ENCODE assay signal across 9 cellular contexts in the genomic region with DNA sequence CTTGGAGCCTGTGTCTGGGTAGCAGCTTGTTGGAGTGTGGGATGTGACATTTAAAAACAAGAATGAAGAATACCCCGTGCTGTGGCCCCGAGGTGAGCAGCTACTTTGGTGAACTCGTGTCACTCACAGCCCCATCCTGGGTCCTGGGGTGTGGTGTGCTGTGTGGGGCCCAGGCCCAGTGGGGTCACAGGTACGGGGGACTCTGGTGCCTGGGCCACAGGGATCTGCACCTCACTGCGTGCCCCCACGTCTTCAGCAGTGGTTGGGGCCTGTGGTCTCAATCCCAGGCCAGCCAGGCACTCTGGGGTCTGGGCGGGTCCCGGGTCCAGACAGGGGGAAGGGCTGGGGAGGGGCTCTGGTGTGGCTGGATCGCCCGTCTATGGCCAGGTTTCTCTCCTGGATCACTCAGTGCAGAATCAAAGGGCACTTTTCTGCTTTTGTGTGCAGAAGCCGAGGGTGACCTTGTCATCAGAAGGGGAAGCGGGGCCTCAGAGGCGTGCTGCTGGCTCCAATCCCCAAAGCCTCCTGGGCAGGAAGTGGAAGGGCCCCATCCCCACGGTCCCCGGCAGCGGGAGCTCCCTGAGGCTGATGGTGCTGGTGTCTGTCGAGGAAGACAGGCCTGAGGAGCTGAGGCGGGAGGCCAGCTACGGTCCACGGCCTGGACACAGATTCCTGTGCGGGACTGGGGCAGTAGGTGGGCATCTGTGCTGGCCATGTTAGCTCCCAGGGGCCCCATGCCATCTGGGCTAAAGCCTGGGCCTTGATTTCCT. TPM values are rescaled to one million over a fixed set of nuclear protein-coding genes. Genes with fewer than 3 reads are reported as not detected.
A peak's percentile ranks its signal among the peaks of the same experiment; 100 is the strongest.
DNase-seq lines count a peak whose midpoint lies in the region; ATAC-seq, FAIRE-seq and TF ChIP-seq lines count a peak whose summit lies in the region.
"Had no signal": no experiment of that assay in that cellular context is flagged by ENCODE, and none has a peak within 500 bp of the region (broad histone marks: within the 10 kb centered on the region; RNA-seq: fewer than 3 reads in every experiment).

No MANE protein-coding gene starts in this region.

- H3K27ac ChIP-seq in HEK293 (ENCODE audit: extremely low read depth, low read depth, low read length) (no peak overlapping the region), coronary artery (no peak overlapping the region), vagina (no peak overlapping the region)

- POLR2A ChIA-PET in HEK293 (lab: Yijun Ruan, JAX) = no interaction called here

- H3K9me3 Mint-ChIP-seq in T-helper 1 cell treated with Interleukin-12 subunit alpha and Interleukin-12 subunit beta and Interleukin-4 antibody, amounts not matched to agents 30 μg/mL and 1 μg/mL, for 36 hours = no peaks in the 10 kb centered on the region

- peaks cover 28% of the 10 kb centered on the region for H3K4me1 Mint-ChIP-seq in T-helper 1 cell treated with Interleukin-12 subunit alpha and Interleukin-12 subunit beta and Interleukin-4 antibody, amounts not matched to agents 30 μg/mL and 1 μg/mL, for 36 hours (ENCODE audit: low read depth)

- H3K36me3 ChIP-seq in HEK293 (ENCODE audit: control insufficient read depth in 2 of 2, insufficient read depth in 1 of 2, low read length in 2 of 2) = no peaks in the 10 kb centered on the region
- no peaks in the 10 kb centered on the region for H3K36me3 ChIP-seq in vagina

- no peaks in the 10 kb centered on the region for H3K27me3 Mint-ChIP-seq in T-helper 1 cell treated with Interleukin-12 subunit alpha and Interleukin-12 subunit beta and Interleukin-4 antibody, amounts not matched to agents 30 μg/mL and 1 μg/mL, for 36 hours (ENCODE audit: low read depth)

- ATAC-seq in sciatic nerve (no peak), GM18858 (IDR thresholded peaks at IDR 0.05; ENCODE audit: unreplicated experiment) (no peak)

- CTCF ChIA-PET in HEK293 (lab: Yijun Ruan, JAX) = interaction anchor here (0.6 kb wide), 1 partner anchor 17 kb away, joined by 3 read pairs; no protein-coding TSS in a partner anchor

- no peak for TF ChIP-seq POLR2A in vagina (IDR thresholded peaks at IDR 0.05)

- H3K9me3 ChIP-seq in HEK293 (ENCODE audit: control insufficient read depth, insufficient read depth, low read depth, low read length) (no peaks in the 10 kb centered on the region), vagina (no peaks in the 10 kb centered on the region)

- peak overlapping the region; percentile 63 for H3K27ac Mint-ChIP-seq in T-helper 1 cell treated with Interleukin-12 subunit alpha and Interleukin-12 subunit beta and Interleukin-4 antibody, amounts not matched to agents 30 μg/mL and 1 μg/mL, for 36 hours

- DNase-seq in coronary artery (ENCODE audit: low spot score) (peak; percentile 69), sciatic nerve (ENCODE audit: low spot score) (peak; percentile 54), urothelium cell line (ENCODE audit: low spot score) (no peak), vagina (ENCODE audit: extremely low spot score in 2 of 2) (no peak), foreskin fibroblast (no peak)
- DNase-seq: NCI-H1048 had no signal

- H3K4me1 ChIP-seq in HEK293 (ENCODE audit: control insufficient read depth, insufficient read depth, low read length) = no peaks in the 10 kb centered on the region
- peaks cover 12% of the 10 kb centered on the region for H3K4me1 ChIP-seq in vagina

- H3K4me3 Mint-ChIP-seq in T-helper 1 cell treated with Interleukin-12 subunit alpha and Interleukin-12 subunit beta and Interleukin-4 antibody, amounts not matched to agents 30 μg/mL and 1 μg/mL, for 36 hours = peak overlapping the region; percentile 34

- H3K27me3 ChIP-seq in vagina = no peaks in the 10 kb centered on the region

- TF ChIP-seq CTCF in HEK293 (tag by site-specific recombination; IDR thresholded peaks at IDR 0.05) = no peak
- no peak for TF ChIP-seq CTCF in coronary artery (IDR thresholded peaks at IDR 0.05)
- no peak for TF ChIP-seq CTCF in vagina (IDR thresholded peaks at IDR 0.05)
- TF ChIP-seq CTCF in foreskin fibroblast (IDR thresholded peaks at IDR 0.05; ENCODE audit: low read depth, low read length) = no peak

- intact Hi-C loops in sciatic nerve (cut with DNase I) (no loop called here), vagina (cut with DNase I) (no loop called here)

- peaks cover 6% of the 10 kb centered on the region for H3K36me3 Mint-ChIP-seq in T-helper 1 cell treated with Interleukin-12 subunit alpha and Interleukin-12 subunit beta and Interleukin-4 antibody, amounts not matched to agents 30 μg/mL and 1 μg/mL, for 36 hours (ENCODE audit: low read depth)

- H3K4me3 ChIP-seq in HEK293 (ENCODE audit: low read depth, low read length) (no peak overlapping the region), coronary artery (no peak overlapping the region), vagina (no peak overlapping the region), foreskin fibroblast (ENCODE audit: low read depth in 1 of 2, low read length in 2 of 2) (no peak overlapping the region)

- no peak for FAIRE-seq in urothelium cell line (lab: Jason Lieb, UNC)

TF ChIP-seq in HEK293, 187 proteins besides CTCF, POLR2A, EP300 and RAD21:
- peak; percentile 31; the same call in 1 of the 2 replicates for TF ChIP-seq ZBTB48 (tag by site-specific recombination; IDR thresholded peaks at IDR 0.05)
- TF ChIP-seq ZNF530 (tag by site-specific recombination; IDR thresholded peaks at IDR 0.05; ENCODE audit: low read depth) = no peak

RNA-seq across cellular contexts. Expression of a gene that starts 1.4 kb away (rescaled TPM):
- total RNA-seq in sciatic nerve (3.2 TPM), vagina (3.9 TPM)

RNA-seq across cellular contexts. Expression of a gene that starts 40.2 kb away (rescaled TPM):
- total RNA-seq in sciatic nerve (37.2 TPM), vagina (14.2 TPM)

RNA-seq across cellular contexts. Expression of a gene that starts 56.0 kb away (rescaled TPM):
- total RNA-seq in sciatic nerve (not detected), vagina (not detected)

RNA-seq across cellular contexts. Expression of a gene that starts 58.4 kb away (rescaled TPM):
- total RNA-seq in sciatic nerve = 38.8 TPM
- 65.1 TPM for total RNA-seq in vagina

Comparison
In these comparisons a context has a peak if more than half of its experiments do, and no peak if none do; other contexts are left out.
1. DNase-seq: peak in coronary artery (single experiment) and sciatic nerve (single experiment); none in urothelium cell line (single experiment), vagina (0 of 2) and foreskin fibroblast (0 of 2).